ENCODE assay signal across 1 cellular context in the genomic region with DNA sequence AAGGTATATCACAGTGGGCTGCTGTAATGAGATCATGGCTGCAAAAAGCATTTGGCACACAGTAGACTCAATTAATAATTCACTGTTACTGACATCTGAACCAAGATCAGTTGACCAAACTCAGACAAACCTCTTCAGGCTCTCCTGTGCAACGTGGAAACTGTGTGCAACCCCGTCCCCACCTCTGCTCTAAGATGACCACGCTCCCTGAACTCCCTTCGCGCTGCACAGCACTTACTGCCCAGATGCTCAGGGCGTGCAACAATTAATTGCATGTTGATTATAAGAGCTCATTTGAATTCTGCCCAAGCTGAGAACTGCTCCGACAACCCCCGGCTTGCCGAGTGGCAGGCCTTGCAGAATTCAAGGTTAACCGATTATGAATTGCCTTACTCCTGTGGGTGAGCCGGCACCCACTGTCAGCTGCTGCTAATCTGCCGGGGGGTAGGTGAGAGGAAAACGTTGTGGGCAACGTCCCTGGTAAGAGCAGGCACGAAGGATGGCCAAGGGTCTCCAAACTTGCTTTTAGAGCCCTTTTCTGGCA.
TF ChIP-seq lines count a peak whose summit lies in the region.

No MANE protein-coding gene starts in this region.

TF ChIP-seq in GM23338, 12 proteins besides CTCF, POLR2A, EP300 and RAD21 (continued from another document):
- TF ChIP-seq ZNF462 (CRISPR knock-in tag; IDR thresholded peaks at IDR 0.05) (no peak), STAT1 (IDR thresholded peaks at IDR 0.05; ENCODE audit: unreplicated experiment) (no peak)
TF ChIP-seq in GM23338: peak in this region for 0.
